Comparison of ENCODE assay signal across 17 cellular contexts in the genomic region with DNA sequence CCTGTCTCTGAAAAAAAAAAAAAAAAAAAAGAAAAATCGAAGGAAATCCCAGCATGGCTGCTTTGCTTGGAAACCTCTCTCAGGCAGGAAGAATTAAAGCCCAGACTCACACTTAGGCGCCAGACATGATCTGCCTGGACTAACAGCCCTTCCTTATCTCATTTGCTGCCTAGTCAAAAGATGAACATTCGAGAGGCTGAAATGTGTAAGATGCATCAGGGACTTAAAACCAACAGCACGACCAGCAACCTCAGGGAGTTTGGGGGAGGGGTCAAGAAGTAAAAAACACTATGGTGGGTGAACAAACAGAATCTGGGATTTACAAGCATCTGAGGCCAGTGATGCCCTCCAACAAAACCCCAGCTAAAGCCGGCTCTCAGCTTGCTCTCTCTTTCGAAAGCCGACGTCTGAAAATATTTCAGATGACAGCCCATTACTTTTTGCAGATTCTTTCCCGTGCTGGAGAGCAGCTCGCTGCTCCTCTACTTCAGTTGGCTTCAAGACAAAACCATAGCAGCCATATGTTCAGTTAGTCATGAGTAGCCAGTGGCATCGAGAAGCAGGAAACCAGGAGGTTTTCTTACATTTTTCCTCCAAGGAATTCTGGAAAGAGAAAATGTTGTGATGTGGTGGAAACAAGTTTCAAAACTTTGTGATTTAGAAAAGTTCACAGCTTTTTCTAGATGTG.
DNase-seq lines count a peak whose midpoint lies in the region; ATAC-seq and TF ChIP-seq lines count a peak whose summit lies in the region.
"Had no signal": no experiment of that assay in that cellular context is flagged by ENCODE, and none has a peak within 500 bp of the region (broad histone marks: within the 10 kb centered on the region; RNA-seq: fewer than 3 reads in every experiment).

No MANE protein-coding gene starts in this region.

- no peak overlapping the region for H3K23ac ChIP-seq in mesenchymal stem cell (ENCODE audit: low read length in 2 of 2)

- H2BK120ac ChIP-seq in mesenchymal stem cell (ENCODE audit: low read depth, low read length), result no peak overlapping the region

- H3K4me3 Mint-ChIP-seq in CD4-positive, alpha-beta T cell, result no peak overlapping the region
- H3K4me3 Mint-ChIP-seq: activated T-cell treated with anti-CD3 and anti-CD28 coated beads, Interleukin-2, amount 50 U/mL, for 72 hours; stimulated activated naive B cell treated with anti-CD40 and anti-IgM and Interleukin-4, amounts not matched to agents 10 μg/mL and 1 μg/mL and 100 μg/mL, for 72 hours had no signal

- H3K4me1 ChIP-seq in mesenchymal stem cell (ENCODE audit: control insufficient read depth, insufficient read depth, low read depth, low read length), result no peaks in the 10 kb centered on the region
- H3K4me1 ChIP-seq: left lung, spleen had no signal

- no peaks in the 10 kb centered on the region for H3K27me3 ChIP-seq in mesenchymal stem cell (ENCODE audit: control insufficient read depth in 1 of 2, insufficient read depth in 1 of 2, low read length in 2 of 2)
- H3K27me3 ChIP-seq in CD4-positive, alpha-beta T cell (ENCODE audit: control insufficient read depth, insufficient read depth, low read length), result no peaks in the 10 kb centered on the region
- H3K27me3 ChIP-seq: left lung, spleen, upper lobe of left lung had no signal

- intact Hi-C loops in CD4-positive, alpha-beta T cell (cut with DNase I, micrococcal nuclease), result no loop called here

- no peak overlapping the region for H3K27ac Mint-ChIP-seq in CD4-positive, alpha-beta T cell
- H3K27ac Mint-ChIP-seq: activated T-cell treated with anti-CD3 and anti-CD28 coated beads, Interleukin-2, amount 50 U/mL, for 72 hours; stimulated activated naive B cell treated with anti-CD40 and anti-IgM and Interleukin-4, amounts not matched to agents 10 μg/mL and 1 μg/mL and 100 μg/mL, for 72 hours had no signal

- H3K27me3 Mint-ChIP-seq in CD4-positive, alpha-beta T cell, result no peaks in the 10 kb centered on the region
- H3K27me3 Mint-ChIP-seq: stimulated activated naive B cell treated with anti-CD40 and anti-IgM and Interleukin-4, amounts not matched to agents 10 μg/mL and 1 μg/mL and 100 μg/mL, for 72 hours had no signal

- peaks cover 1% of the 10 kb centered on the region for H3K9me3 Mint-ChIP-seq in CD4-positive, alpha-beta T cell

- CTCF ChIA-PET in CD4-positive, alpha-beta T cell (lab: Charles Lee), result no interaction called here
- CTCF ChIA-PET in HEK293T (lab: Yijun Ruan, JAX), result interaction anchor here (1.0 kb wide), 1 partner anchor 47 kb away, joined by 3 read pairs; no protein-coding TSS in a partner anchor

- H3K14ac ChIP-seq in mesenchymal stem cell (ENCODE audit: low read length in 2 of 2), result no peak overlapping the region

- peaks cover 8 to 10% of the 10 kb centered on the region in 2 experiments for H3K36me3 ChIP-seq in mesenchymal stem cell (ENCODE audit: control insufficient read depth in 1 of 2, insufficient read depth in 2 of 2, low read depth in 1 of 2, low read length in 2 of 2)
- H3K36me3 ChIP-seq: left lung had no signal

- no peaks in the 10 kb centered on the region for H3K36me3 Mint-ChIP-seq in CD4-positive, alpha-beta T cell (ENCODE audit: low read depth)
- H3K36me3 Mint-ChIP-seq: stimulated activated naive B cell treated with anti-CD40 and anti-IgM and Interleukin-4, amounts not matched to agents 10 μg/mL and 1 μg/mL and 100 μg/mL, for 72 hours had no signal

- H2AFZ ChIP-seq in mesenchymal stem cell (ENCODE audit: low read depth, low read length), result no peak overlapping the region

- 84% methylated on average over 10 of the region's 11 CpGs for WGBS in mesenchymal stem cell

- H3K4me3 ChIP-seq in AG09309 (ENCODE audit: control insufficient read depth, low read depth, low read length), result peak overlapping the region; percentile 19; the same call in 1 of the 2 replicates
- no peak overlapping the region for H3K4me3 ChIP-seq in mesenchymal stem cell (ENCODE audit: insufficient read depth in 1 of 2, low read depth in 1 of 2, low read length in 2 of 2)
- H3K4me3 ChIP-seq: left lung, spleen, upper lobe of left lung had no signal

- ATAC-seq in HG02610 (IDR thresholded peaks at IDR 0.05; ENCODE audit: unreplicated experiment), result no peak
- ATAC-seq in CD4-positive, alpha-beta T cell (ENCODE audit: poor library complexity), result no peak
- ATAC-seq: activated T-cell treated with anti-CD3 and anti-CD28 coated beads, Interleukin-2, amount 50 U/mL, for 72 hours; left lung; stimulated activated naive B cell treated with anti-CD40 and anti-IgM and Interleukin-4, amounts not matched to agents 10 μg/mL and 1 μg/mL and 100 μg/mL, for 72 hours had no signal

- no peak overlapping the region for H2AK5ac ChIP-seq in mesenchymal stem cell (ENCODE audit: low read length, severe bottlenecking)

- no peak overlapping the region for H2BK12ac ChIP-seq in mesenchymal stem cell (ENCODE audit: low read length in 2 of 2)

- H3K9me3 ChIP-seq in mesenchymal stem cell (ENCODE audit: control insufficient read depth, low read length), result no peaks in the 10 kb centered on the region
- H3K9me3 ChIP-seq in CD4-positive, alpha-beta T cell (ENCODE audit: control insufficient read depth, low read length), result no peaks in the 10 kb centered on the region
- H3K9me3 ChIP-seq: upper lobe of left lung had no signal

- H3K27ac ChIP-seq in mesenchymal stem cell (ENCODE audit: low read length, poor library complexity, severe bottlenecking) (no peak overlapping the region), substantia nigra (ENCODE audit: low read depth, low read length, poor library complexity, severe bottlenecking) (no peak overlapping the region)
- no peak overlapping the region for H3K27ac ChIP-seq in CD4-positive, alpha-beta T cell (ENCODE audit: low read depth, low read length)
- H3K27ac ChIP-seq: left lung, spleen, upper lobe of left lung had no signal

- no peak overlapping the region for H3K9ac ChIP-seq in mesenchymal stem cell (ENCODE audit: low read length)

- H3K18ac ChIP-seq in mesenchymal stem cell (ENCODE audit: low read depth in 1 of 2, low read length in 2 of 2), result no peak overlapping the region

- POLR2A ChIA-PET in CD4-positive, alpha-beta T cell (lab: Charles Lee), result no interaction called here
- POLR2A ChIA-PET in HEK293T (lab: Yijun Ruan, JAX), result no interaction called here

- no peak overlapping the region for H3K4me2 ChIP-seq in mesenchymal stem cell (ENCODE audit: low read length, poor library complexity, severe bottlenecking)

- peaks cover 20% of the 10 kb centered on the region for H3K79me1 ChIP-seq in mesenchymal stem cell (replicated peaks; ENCODE audit: low read length, poor library complexity, severe bottlenecking)

- no peak overlapping the region for H3K4ac ChIP-seq in mesenchymal stem cell (ENCODE audit: low read depth in 1 of 2, low read length in 2 of 2)

- H4K8ac ChIP-seq in mesenchymal stem cell (ENCODE audit: low read length), result no peak overlapping the region

- H3K4me1 Mint-ChIP-seq in CD4-positive, alpha-beta T cell (ENCODE audit: low read depth), result no peaks in the 10 kb centered on the region
- H3K4me1 Mint-ChIP-seq: stimulated activated naive B cell treated with anti-CD40 and anti-IgM and Interleukin-4, amounts not matched to agents 10 μg/mL and 1 μg/mL and 100 μg/mL, for 72 hours had no signal

- H2BK5ac ChIP-seq in mesenchymal stem cell (ENCODE audit: low read depth, low read length, poor library complexity, severe bottlenecking), result no peak overlapping the region

- no peak overlapping the region for H4K91ac ChIP-seq in mesenchymal stem cell (ENCODE audit: low read length)

- no peak overlapping the region for H2BK15ac ChIP-seq in mesenchymal stem cell (ENCODE audit: low read depth, poor library complexity, severe bottlenecking)

- TF ChIP-seq CTCF in AG09309 (IDR thresholded peaks at IDR 0.05; ENCODE audit: control insufficient read depth, insufficient read depth, low read depth, low read length, missing control alignments), result no peak
- no peak for TF ChIP-seq CTCF in CD4-positive, alpha-beta T cell (IDR thresholded peaks at IDR 0.05)

- DNase-seq in AG09309 (ENCODE audit: low read depth) (peak; percentile 63), HS-5 (ENCODE audit: low read depth) (peak; percentile 31), cerebellum (ENCODE audit: low spot score) (peak; percentile 49), mesenchymal stem cell (peak; percentile 15), substantia nigra (lab: John Stamatoyannopoulos, UW) (no peak), HEK293T (ENCODE audit: extremely low spot score) (no peak)
- DNase-seq in CD4-positive, alpha-beta T cell, result no peak
- DNase-seq: activated CD4-positive, alpha-beta T cell treated with anti-CD3 and anti-CD28 coated beads, Interleukin-2, amount 50 U/mL, for 4 hours; activated T-cell treated with anti-CD3 and anti-CD28 coated beads, Interleukin-2, amount 50 U/mL, for 72 hours; amniotic stem cell; dermis blood vessel endothelial cell; left lung; NCI-H446 treated with DMSO at 0.1 percent for 48 hours; spleen; stimulated activated naive B cell treated with anti-CD40 and anti-IgM and Interleukin-4, amounts not matched to agents 10 μg/mL and 1 μg/mL and 100 μg/mL, for 72 hours; upper lobe of left lung had no signal

TF ChIP-seq in HEK293T, 16 proteins besides CTCF, POLR2A, EP300 and RAD21:
- no peak for TF ChIP-seq ARNT (IDR thresholded peaks at IDR 0.05)
- TF ChIP-seq ZNF384 (IDR thresholded peaks at IDR 0.05), result no peak
- TF ChIP-seq SP1 (IDR thresholded peaks at IDR 0.05), result no peak
- TF ChIP-seq ELF4 (IDR thresholded peaks at IDR 0.05), result no peak
- no peak for TF ChIP-seq FOXA1 (IDR thresholded peaks at IDR 0.05)
- no peak for TF ChIP-seq NFRKB (IDR thresholded peaks at IDR 0.05)
- TF ChIP-seq BHLHE40 (IDR thresholded peaks at IDR 0.05; ENCODE audit: borderline replicate concordance), result no peak
- TF ChIP-seq SUZ12 (IDR thresholded peaks at IDR 0.05), result no peak
- TF ChIP-seq FOXK2 (IDR thresholded peaks at IDR 0.05), result no peak
- TF ChIP-seq LEF1 (IDR thresholded peaks at IDR 0.05; ENCODE audit: borderline replicate concordance), result no peak
- TF ChIP-seq, protein P1, sequence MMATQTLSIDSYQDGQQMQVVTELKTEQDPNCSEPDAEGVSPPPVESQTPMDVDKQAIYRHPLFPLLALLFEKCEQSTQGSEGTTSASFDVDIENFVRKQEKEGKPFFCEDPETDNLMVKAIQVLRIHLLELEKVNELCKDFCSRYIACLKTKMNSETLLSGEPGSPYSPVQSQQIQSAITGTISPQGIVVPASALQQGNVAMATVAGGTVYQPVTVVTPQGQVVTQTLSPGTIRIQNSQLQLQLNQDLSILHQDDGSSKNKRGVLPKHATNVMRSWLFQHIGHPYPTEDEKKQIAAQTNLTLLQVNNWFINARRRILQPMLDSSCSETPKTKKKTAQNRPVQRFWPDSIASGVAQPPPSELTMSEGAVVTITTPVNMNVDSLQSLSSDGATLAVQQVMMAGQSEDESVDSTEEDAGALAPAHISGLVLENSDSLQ (IDR thresholded peaks at IDR 0.05), result no peak
- no peak for TF ChIP-seq FOXM1 (IDR thresholded peaks at IDR 0.05; ENCODE audit: borderline replicate concordance)
- TF ChIP-seq TARDBP (IDR thresholded peaks at IDR 0.05), result no peak
- TF ChIP-seq CTBP1 (IDR thresholded peaks at IDR 0.05; ENCODE audit: borderline replicate concordance), result no peak
TF ChIP-seq in HEK293T: peak in this region for 0.

Comparison
In these comparisons a context has a peak if more than half of its experiments do, and no peak if none do; other contexts are left out.
1. DNase-seq: peak in AG09309 (single experiment), HS-5 (single experiment), cerebellum (single experiment) and mesenchymal stem cell (single experiment); none in CD4-positive, alpha-beta T cell (0 of 10), substantia nigra (0 of 49) and HEK293T (single experiment).